In the genomic region with DNA sequence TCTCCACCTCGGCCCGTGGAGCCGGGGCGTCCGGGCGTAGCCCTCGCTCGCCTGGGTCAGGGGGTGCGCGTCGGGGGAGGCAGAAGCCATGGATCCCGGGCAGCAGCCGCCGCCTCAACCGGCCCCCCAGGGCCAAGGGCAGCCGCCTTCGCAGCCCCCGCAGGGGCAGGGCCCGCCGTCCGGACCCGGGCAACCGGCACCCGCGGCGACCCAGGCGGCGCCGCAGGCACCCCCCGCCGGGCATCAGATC, we compare ENCODE assay signal across 8 cellular contexts. TPM values are rescaled to one million over a fixed set of nuclear protein-coding genes. Genes with fewer than 3 reads are reported as not detected.
DNase-seq lines count a peak whose midpoint lies in the region; ATAC-seq and TF ChIP-seq lines count a peak whose summit lies in the region.

No MANE protein-coding gene starts in this region.

- no peak for TF ChIP-seq CTCF in AG04449 (IDR thresholded peaks at IDR 0.05; ENCODE audit: insufficient read depth, low read length, missing control alignments)
- no peak for TF ChIP-seq CTCF in PC-3 (conservative IDR thresholded peaks at IDR 0.05; ENCODE audit: low read depth, low read length)
- TF ChIP-seq CTCF in foreskin keratinocyte (conservative IDR thresholded peaks at IDR 0.05), result no peak

- H3K4me3 ChIP-seq in AG04449 (ENCODE audit: low read depth, low read length), result peak overlapping the region; percentile 87
- peak overlapping the region; percentile 70 for H3K4me3 ChIP-seq in PC-3 (ENCODE audit: low read length)
- peak overlapping the region; percentile 80 for H3K4me3 ChIP-seq in skeletal muscle cell (ENCODE audit: low read depth, low read length)

- H3K79me2 ChIP-seq in PC-3 (ENCODE audit: low read length), result peaks cover 55% of the 10 kb centered on the region

- H3F3A ChIP-seq in PC-3 (ENCODE audit: low read length, unreplicated experiment), result peaks cover 4% of the 10 kb centered on the region

- H3K27ac ChIP-seq in PC-3 (ENCODE audit: low read length), result peak overlapping the region; percentile 87
- H3K27ac ChIP-seq in foreskin keratinocyte, result peak overlapping the region; percentile 93

- BruUV-seq in PC-3 (replicated peaks; lab: Mats Ljungman, UMichigan), result no TSS peak

- ATAC-seq in GM21390 (IDR thresholded peaks at IDR 0.05; ENCODE audit: unreplicated experiment) (peak; percentile 18), PC-3 (no peak), foreskin keratinocyte (no peak)

- H3K9me2 ChIP-seq in PC-3 (replicated peaks; ENCODE audit: low read length), result no peaks in the 10 kb centered on the region

- peak overlapping the region; percentile 87 for H3K4me2 ChIP-seq in PC-3 (ENCODE audit: low read length)

- no peaks in the 10 kb centered on the region for H3K9me3 ChIP-seq in PC-3 (ENCODE audit: low read length)

- POLR2A ChIA-PET in AG04449 (lab: Yijun Ruan, JAX), result interaction anchor here (0.6 kb wide), 1 partner anchor 244 kb away, joined by 3 read pairs; no protein-coding TSS in a partner anchor
- POLR2A ChIA-PET in PC-3 (lab: Charles Lee; ENCODE audit: unreplicated experiment), result interaction anchor here (0.7 to 0.9 kb wide), 3 partner anchors 50 to 1755 kb away, joined by 3 to 14 read pairs (median 12); no protein-coding TSS in a partner anchor

- DNase-seq in AG04449 (ENCODE audit: low read depth, low spot score) (no peak), PC-3 (no peak), foreskin keratinocyte (no peak), skeletal muscle cell (ENCODE audit: low read depth) (no peak), COLO829 (ENCODE audit: low spot score) (no peak), NCI-H69 (lab: John Stamatoyannopoulos, UW) (no peak), dedifferentiated amniotic fluid mesenchymal stem cell (ENCODE audit: extremely low spot score) (no peak)

- peak overlapping the region; percentile 73 for H2AFZ ChIP-seq in PC-3 (ENCODE audit: low read length)

- H3K4me1 ChIP-seq in PC-3 (ENCODE audit: insufficient read depth, low read length) (peaks cover 32% of the 10 kb centered on the region), foreskin keratinocyte (peaks cover 29% of the 10 kb centered on the region)

- H3K36me3 ChIP-seq in PC-3 (ENCODE audit: low read depth, low read length), result peaks cover 9% of the 10 kb centered on the region; the same call in 1 of the 2 replicates

- intact Hi-C loops in PC-3 (cut with micrococcal nuclease), result loop anchor here (1.0 to 5.0 kb wide), 7 partner anchors 63 to 663 kb away; partner anchors contain the start of genes ANGPTL5, BIRC2, CEP126 and CFAP300

- CTCF ChIA-PET in AG04449 (lab: Yijun Ruan, JAX), result interaction anchor here (0.9 to 1.1 kb wide), 2 partner anchors 113 to 179 kb away, joined by 3 read pairs; no protein-coding TSS in a partner anchor
- CTCF ChIA-PET in PC-3 (lab: Charles Lee), result interaction anchor here (0.7 to 0.9 kb wide), 3 partner anchors 118 to 217 kb away, joined by 3 to 9 read pairs (median 5); no protein-coding TSS in a partner anchor

- no peaks in the 10 kb centered on the region for H3K27me3 ChIP-seq in PC-3 (ENCODE audit: low read length)
- no peaks in the 10 kb centered on the region for H3K27me3 ChIP-seq in foreskin keratinocyte

- H3K9ac ChIP-seq in PC-3 (ENCODE audit: low read length), result peak overlapping the region; percentile 89

- peaks cover 5% of the 10 kb centered on the region; the same call in 1 of the 2 replicates for H4K20me1 ChIP-seq in PC-3 (ENCODE audit: low read length)

RNA-seq across cellular contexts. Expression of gene YAP1, which starts 0.4 kb away (rescaled TPM):
- total RNA-seq in PC-3 (2014; rRNA removed) (104 and 118 TPM in 2 replicates), foreskin keratinocyte (130 and 146 TPM in 2 replicates)
- polyA plus RNA-seq in foreskin keratinocyte, result 29.6 and 36.0 TPM in 2 replicates
